In genomic region chr17:35368086-35368824, GRCh38 we compare ENCODE assay signal across 8 cellular contexts. TPM values are rescaled to one million over a fixed set of nuclear protein-coding genes. Genes with fewer than 3 reads are reported as not detected.
A peak's percentile ranks its signal among the peaks of the same experiment; 100 is the strongest.
DNase-seq lines count a peak whose midpoint lies in the region; ATAC-seq and TF ChIP-seq lines count a peak whose summit lies in the region.

No MANE protein-coding gene starts in this region.

- peaks cover 63% of the 10 kb centered on the region for H3K4me1 Mint-ChIP-seq in activated T-helper 2 cell treated with anti-CD3 and anti-CD28 coated beads, Interferon-gamma antibody, Interleukin-2, Interleukin-4, amounts not matched to agents 10 μg/mL and 5 μg/mL and 100 μg/mL, durations not matched to agents 14 hours and 24 hours and 36 hours (ENCODE audit: low read depth)
- peaks cover 78% of the 10 kb centered on the region for H3K4me1 Mint-ChIP-seq in stimulated activated effector memory CD8-positive, alpha-beta T cell treated with anti-CD3 and anti-CD28 coated beads, Interleukin-12 subunit alpha, Interleukin-12 subunit beta, amount 100 ng/mL, for 72 hours

- TF ChIP-seq CTCF in GM12865 (IDR thresholded peaks at IDR 0.05; ENCODE audit: insufficient read depth, low read depth, low read length, missing control alignments): no peak

- H3K4me3 ChIP-seq in GM12865 (ENCODE audit: low read depth, low read length): peak overlapping the region; percentile 33

- ATAC-seq in GM21381 (IDR thresholded peaks at IDR 0.05; ENCODE audit: unreplicated experiment): peak; percentile 88
- ATAC-seq in HG03520 (IDR thresholded peaks at IDR 0.05; ENCODE audit: unreplicated experiment): peak; percentile 94
- ATAC-seq in stimulated activated effector memory CD8-positive, alpha-beta T cell treated with anti-CD3 and anti-CD28 coated beads, Interleukin-12 subunit alpha, Interleukin-12 subunit beta, amount 100 ng/mL, for 72 hours: peak; percentile 87

- intact Hi-C loops in activated T-helper 2 cell treated with anti-CD3 and anti-CD28 coated beads, Interferon-gamma antibody, Interleukin-2, Interleukin-4, amounts not matched to agents 10 μg/mL and 5 μg/mL and 100 μg/mL, durations not matched to agents 14 hours and 24 hours and 36 hours (cut with micrococcal nuclease): no loop called here

- peaks cover 27% of the 10 kb centered on the region for H3K9me3 Mint-ChIP-seq in activated T-helper 2 cell treated with anti-CD3 and anti-CD28 coated beads, Interferon-gamma antibody, Interleukin-2, Interleukin-4, amounts not matched to agents 10 μg/mL and 5 μg/mL and 100 μg/mL, durations not matched to agents 14 hours and 24 hours and 36 hours
- peaks cover 10% of the 10 kb centered on the region for H3K9me3 Mint-ChIP-seq in stimulated activated effector memory CD8-positive, alpha-beta T cell treated with anti-CD3 and anti-CD28 coated beads, Interleukin-12 subunit alpha, Interleukin-12 subunit beta, amount 100 ng/mL, for 72 hours

- no peaks in the 10 kb centered on the region for H3K27me3 Mint-ChIP-seq in activated T-helper 2 cell treated with anti-CD3 and anti-CD28 coated beads, Interferon-gamma antibody, Interleukin-2, Interleukin-4, amounts not matched to agents 10 μg/mL and 5 μg/mL and 100 μg/mL, durations not matched to agents 14 hours and 24 hours and 36 hours (ENCODE audit: low read depth)

- peak overlapping the region; percentile 5 for H3K4me3 Mint-ChIP-seq in activated T-helper 2 cell treated with anti-CD3 and anti-CD28 coated beads, Interferon-gamma antibody, Interleukin-2, Interleukin-4, amounts not matched to agents 10 μg/mL and 5 μg/mL and 100 μg/mL, durations not matched to agents 14 hours and 24 hours and 36 hours (ENCODE audit: low read depth)
- H3K4me3 Mint-ChIP-seq in stimulated activated effector memory CD8-positive, alpha-beta T cell treated with anti-CD3 and anti-CD28 coated beads, Interleukin-12 subunit alpha, Interleukin-12 subunit beta, amount 100 ng/mL, for 72 hours: peak overlapping the region; percentile 18

- H3K27ac Mint-ChIP-seq in activated T-helper 2 cell treated with anti-CD3 and anti-CD28 coated beads, Interferon-gamma antibody, Interleukin-2, Interleukin-4, amounts not matched to agents 10 μg/mL and 5 μg/mL and 100 μg/mL, durations not matched to agents 14 hours and 24 hours and 36 hours: no peak overlapping the region
- H3K27ac Mint-ChIP-seq in stimulated activated effector memory CD8-positive, alpha-beta T cell treated with anti-CD3 and anti-CD28 coated beads, Interleukin-12 subunit alpha, Interleukin-12 subunit beta, amount 100 ng/mL, for 72 hours: no peak overlapping the region

- peaks cover 82% of the 10 kb centered on the region for H3K36me3 Mint-ChIP-seq in activated T-helper 2 cell treated with anti-CD3 and anti-CD28 coated beads, Interferon-gamma antibody, Interleukin-2, Interleukin-4, amounts not matched to agents 10 μg/mL and 5 μg/mL and 100 μg/mL, durations not matched to agents 14 hours and 24 hours and 36 hours (ENCODE audit: low read depth)
- H3K36me3 Mint-ChIP-seq in stimulated activated effector memory CD8-positive, alpha-beta T cell treated with anti-CD3 and anti-CD28 coated beads, Interleukin-12 subunit alpha, Interleukin-12 subunit beta, amount 100 ng/mL, for 72 hours: peaks cover 100% of the 10 kb centered on the region

- DNase-seq in GM12865 (ENCODE audit: low read depth) (peak; percentile 87), glomerular visceral epithelial cell (ENCODE audit: extremely low spot score) (no peak), NCI-H345 treated with DMSO at 0.1 percent for 48 hours (lab: John Stamatoyannopoulos, UW; ENCODE audit: unreplicated experiment) (no peak)
- DNase-seq in activated T-helper 2 cell treated with anti-CD3 and anti-CD28 coated beads, Interferon-gamma antibody, Interleukin-2, Interleukin-4, amounts not matched to agents 10 μg/mL and 5 μg/mL and 100 μg/mL, durations not matched to agents 14 hours and 24 hours and 36 hours (ENCODE audit: low spot score): no peak
- DNase-seq in stimulated activated effector memory CD8-positive, alpha-beta T cell treated with anti-CD3 and anti-CD28 coated beads, Interleukin-12 subunit alpha, Interleukin-12 subunit beta, amount 100 ng/mL, for 72 hours (ENCODE audit: low spot score in 2 of 2): no peak
- DNase-seq in stimulated activated CD8-positive, alpha-beta memory T cell treated with anti-CD3 and anti-CD28 coated beads, Interleukin-4, amount 100 ng/mL, for 48 hours: no peak

RNA-seq across cellular contexts. Expression of gene SLFN11, which starts 5.2 kb away (rescaled TPM):
- 112 and 114 TPM in 2 replicates for total RNA-seq in activated T-helper 2 cell treated with anti-CD3 and anti-CD28 coated beads, Interferon-gamma antibody, Interleukin-2, Interleukin-4, amounts not matched to agents 10 μg/mL and 5 μg/mL and 100 μg/mL, durations not matched to agents 14 hours and 24 hours and 36 hours
